ENCODE assay signal across 15 cellular contexts in genomic region chr12:106790020-106790419, GRCh38. TPM values are rescaled to one million over a fixed set of nuclear protein-coding genes. Genes with fewer than 3 reads are reported as not detected.
DNase-seq lines count a peak whose midpoint lies in the region; FAIRE-seq and TF ChIP-seq lines count a peak whose summit lies in the region.
"Had no signal": no experiment of that assay in that cellular context is flagged by ENCODE, and none has a peak within 500 bp of the region (broad histone marks: within the 10 kb centered on the region; RNA-seq: fewer than 3 reads in every experiment).

No MANE protein-coding gene starts in this region.

- peaks cover 45% of the 10 kb centered on the region for H3K36me3 ChIP-seq in Loucy (ENCODE audit: insufficient read depth, low read length)
- no peaks in the 10 kb centered on the region; the same call in 1 of the 2 replicates for H3K36me3 ChIP-seq in WERI-Rb-1
- H3K36me3 ChIP-seq in osteoblast (ENCODE audit: insufficient read depth, low read length), result peaks cover 8% of the 10 kb centered on the region

- H3K36me3 Mint-ChIP-seq in glutamatergic neuron (ENCODE audit: unreplicated experiment), result peaks cover 14% of the 10 kb centered on the region

- H2AFZ ChIP-seq in Loucy (ENCODE audit: low read length) (no peak overlapping the region), osteoblast (ENCODE audit: low read length) (no peak overlapping the region)
- H2AFZ ChIP-seq: GM23248 had no signal

- no peak overlapping the region for H3K4me3 ChIP-seq in Loucy (ENCODE audit: low read length, poor library complexity, severe bottlenecking)
- no peak overlapping the region for H3K4me3 ChIP-seq in WERI-Rb-1 (ENCODE audit: low read depth, low read length)
- H3K4me3 ChIP-seq in osteoblast (ENCODE audit: insufficient read depth, low read length), result no peak overlapping the region
- H3K4me3 ChIP-seq: body of pancreas, GM23248, heart right ventricle, Peyer's patch had no signal

- H3K9me3 Mint-ChIP-seq in glutamatergic neuron (ENCODE audit: unreplicated experiment), result no peaks in the 10 kb centered on the region
- H3K9me3 Mint-ChIP-seq: T-helper 2 cell treated with Interferon-gamma antibody and Interleukin-4, amounts not matched to agents 5 μg/mL and 100 μg/mL, for 36 hours had no signal

- no peaks in the 10 kb centered on the region for H3K27me3 Mint-ChIP-seq in glutamatergic neuron (ENCODE audit: unreplicated experiment)

- H3K4me3 Mint-ChIP-seq in glutamatergic neuron (ENCODE audit: unreplicated experiment), result no peak overlapping the region
- H3K4me3 Mint-ChIP-seq: T-helper 2 cell treated with Interferon-gamma antibody and Interleukin-4, amounts not matched to agents 5 μg/mL and 100 μg/mL, for 36 hours had no signal

- H3K9me3 ChIP-seq in Loucy (ENCODE audit: insufficient read depth, low read depth, low read length) (no peaks in the 10 kb centered on the region), WERI-Rb-1 (ENCODE audit: severe bottlenecking) (no peaks in the 10 kb centered on the region), osteoblast (ENCODE audit: low read depth, low read length) (no peaks in the 10 kb centered on the region)
- H3K9me3 ChIP-seq: body of pancreas, heart right ventricle, neutrophil, Peyer's patch had no signal

- H3K27ac ChIP-seq in WERI-Rb-1, result no peak overlapping the region
- no peak overlapping the region for H3K27ac ChIP-seq in osteoblast (ENCODE audit: low read depth, low read length)
- H3K27ac ChIP-seq: body of pancreas, GM23248, heart right ventricle, neutrophil, Peyer's patch had no signal

- H4K20me1 ChIP-seq in Loucy (ENCODE audit: insufficient read depth, low read length, poor library complexity, severe bottlenecking) (no peaks in the 10 kb centered on the region), osteoblast (ENCODE audit: insufficient read depth, low read length) (no peaks in the 10 kb centered on the region)

- no peak overlapping the region for H3K9ac ChIP-seq in Loucy (ENCODE audit: low read depth, low read length, poor library complexity, severe bottlenecking)
- H3K9ac ChIP-seq: GM23248 had no signal

- FAIRE-seq in RCC 7860 (lab: Jason Lieb, UNC), result no peak
- FAIRE-seq: endometrium had no signal

- H3K4me1 ChIP-seq in Loucy (ENCODE audit: insufficient read depth, low read length, poor library complexity, severe bottlenecking) (no peaks in the 10 kb centered on the region), osteoblast (ENCODE audit: insufficient read depth, low read length) (no peaks in the 10 kb centered on the region)
- H3K4me1 ChIP-seq: body of pancreas, Peyer's patch had no signal

- no peaks in the 10 kb centered on the region for H3K9me2 ChIP-seq in Loucy (replicated peaks; ENCODE audit: low read depth, low read length)

- TF ChIP-seq CTCF in Loucy (conservative IDR thresholded peaks at IDR 0.05; ENCODE audit: low read length) (peak; percentile 38), WERI-Rb-1 (IDR thresholded peaks at IDR 0.05; ENCODE audit: low read depth, low read length) (peak; percentile 31), osteoblast (IDR thresholded peaks at IDR 0.05; ENCODE audit: extremely low read depth, low read depth, low read length) (peak; percentile 15), glutamatergic neuron (IDR thresholded peaks at IDR 0.05; ENCODE audit: partially characterized antibody, unreplicated experiment) (no peak)

- no peaks in the 10 kb centered on the region for H3K27me3 ChIP-seq in Loucy (ENCODE audit: insufficient read depth, low read length, poor library complexity, severe bottlenecking)
- H3K27me3 ChIP-seq in WERI-Rb-1 (ENCODE audit: insufficient read depth, low read depth, severe bottlenecking), result no peaks in the 10 kb centered on the region
- no peaks in the 10 kb centered on the region for H3K27me3 ChIP-seq in osteoblast (ENCODE audit: insufficient read depth, low read length)
- H3K27me3 ChIP-seq: body of pancreas, heart right ventricle, neutrophil, Peyer's patch had no signal

- no peaks in the 10 kb centered on the region for H3K79me2 ChIP-seq in Loucy (ENCODE audit: insufficient read depth, low read length)
- peaks cover under 1% of the 10 kb centered on the region for H3K79me2 ChIP-seq in osteoblast (ENCODE audit: insufficient read depth, low read length)

- no peaks in the 10 kb centered on the region for H3F3A ChIP-seq in Loucy (ENCODE audit: low read depth)

- no peak overlapping the region for H3K27ac Mint-ChIP-seq in glutamatergic neuron (ENCODE audit: unreplicated experiment)
- H3K27ac Mint-ChIP-seq: T-helper 2 cell treated with Interferon-gamma antibody and Interleukin-4, amounts not matched to agents 5 μg/mL and 100 μg/mL, for 36 hours had no signal

- peak; percentile 75 for DNase-seq in NCI-H146 treated with DMSO at 0.1 percent for 48 hours (lab: John Stamatoyannopoulos, UW; ENCODE audit: unreplicated experiment)
- no peak for DNase-seq in NCI-H146 (lab: John Stamatoyannopoulos, UW)
- no peak for DNase-seq in WERI-Rb-1
- no peak for DNase-seq in osteoblast (ENCODE audit: insufficient read length, low spot score, missing footprints)
- DNase-seq in glutamatergic neuron, result no peak
- no peak for DNase-seq in RCC 7860 (ENCODE audit: low spot score)
- no peak for DNase-seq in nucleus accumbens (lab: John Stamatoyannopoulos, UW)
- DNase-seq: body of pancreas, GM23248, heart right ventricle, Peyer's patch had no signal

- no peak overlapping the region for H3K4me2 ChIP-seq in Loucy (ENCODE audit: low read depth, low read length, poor library complexity, severe bottlenecking)
- no peak overlapping the region for H3K4me2 ChIP-seq in osteoblast (ENCODE audit: insufficient read depth, low read length)

- H3K4me1 Mint-ChIP-seq in glutamatergic neuron (ENCODE audit: low read depth, unreplicated experiment), result no peaks in the 10 kb centered on the region

RNA-seq across cellular contexts. Expression of gene RIC8B, which starts 15.5 kb away (rescaled TPM):
- 13.4 and 14.4 TPM in 2 replicates for total RNA-seq in osteoblast
- total RNA-seq in glutamatergic neuron (ENCODE audit: unreplicated experiment), result 21.3 TPM
